In the genomic region with DNA sequence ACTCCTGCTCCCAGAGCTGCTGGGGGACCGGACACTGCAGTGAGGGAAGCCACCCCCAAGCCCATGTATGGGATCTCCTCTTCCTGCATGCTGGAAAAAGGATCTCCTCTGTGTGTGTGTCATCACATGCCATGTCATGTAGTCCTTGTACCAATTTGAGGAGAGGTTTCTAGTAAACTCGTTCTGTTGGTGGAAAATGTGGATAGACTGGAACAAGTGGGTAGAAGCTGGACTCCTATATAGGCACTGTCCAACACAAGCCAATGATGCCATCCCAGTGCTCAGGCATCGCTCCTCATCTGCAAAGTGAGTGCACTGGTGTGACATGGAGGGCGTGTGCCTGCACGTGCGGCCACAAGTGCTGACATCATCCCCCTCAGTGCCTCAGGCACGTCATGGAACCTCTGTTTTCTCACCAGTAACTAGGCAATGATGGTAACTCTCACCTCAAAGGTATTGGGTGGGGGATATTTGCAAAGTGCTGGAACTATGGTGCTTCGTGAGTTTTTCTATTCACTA, we compare ENCODE assay signal across 9 cellular contexts. TPM values are rescaled to one million over a fixed set of nuclear protein-coding genes. Genes with fewer than 3 reads are reported as not detected.
DNase-seq lines count a peak whose midpoint lies in the region; ATAC-seq and TF ChIP-seq lines count a peak whose summit lies in the region.
"Had no signal": no experiment of that assay in that cellular context is flagged by ENCODE, and none has a peak within 500 bp of the region (broad histone marks: within the 10 kb centered on the region; RNA-seq: fewer than 3 reads in every experiment).

No MANE protein-coding gene starts in this region.

- peaks cover 21% of the 10 kb centered on the region for H3K4me1 Mint-ChIP-seq in CD14-positive monocyte
- H3K4me1 Mint-ChIP-seq in effector memory CD8-positive, alpha-beta T cell (ENCODE audit: low read depth in 2 of 2) = peaks cover 22 to 23% of the 10 kb centered on the region in 2 donors

- in situ Hi-C loops in GM18951 (cut with MboI; ENCODE audit: low sequenced_read_pairs, unreplicated experiment) = no loop called here
- in situ Hi-C loops in G401 (cut with HindIII; ENCODE audit: low sequenced_read_pairs) = no loop called here

- peaks cover 11 to 15% of the 10 kb centered on the region in 2 donors for H3K36me3 Mint-ChIP-seq in CD14-positive monocyte
- peaks cover 32% of the 10 kb centered on the region for H3K36me3 Mint-ChIP-seq in effector memory CD8-positive, alpha-beta T cell (ENCODE audit: insufficient read depth)

- peaks cover 0 to 3% (median 0%) of the 10 kb centered on the region in 7 donors for H3K9me3 Mint-ChIP-seq in CD14-positive monocyte
- H3K9me3 Mint-ChIP-seq in effector memory CD8-positive, alpha-beta T cell = no peaks in the 10 kb centered on the region

- H3K27ac Mint-ChIP-seq in CD14-positive monocyte = peak overlapping the region in 6 of 7 donors; percentile 21 to 89 (median 66)
- peak overlapping the region; percentile 97 to 98 for H3K27ac Mint-ChIP-seq in effector memory CD8-positive, alpha-beta T cell

- intact Hi-C loops in CD14-positive monocyte (cut with micrococcal nuclease) = no loop called here

- TF ChIP-seq POLR2A in GM18951 (IDR thresholded peaks at IDR 0.05; ENCODE audit: extremely low read depth, insufficient read depth, insufficient read length) = peak; percentile 41

- TF ChIP-seq CTCF in CD14-positive monocyte (IDR thresholded peaks at IDR 0.05) = no peak

- DNase-seq in CD14-positive monocyte (ENCODE audit: low spot score) (no peak), T-helper 22 cell (ENCODE audit: low read depth) (peak; percentile 65), G401 (ENCODE audit: low spot score) (no peak), GDM1 (lab: John Stamatoyannopoulos, UW) (no peak)
- DNase-seq in effector memory CD8-positive, alpha-beta T cell = peak; percentile 41 to 54 (median 45)

- peak; percentile 89 for ATAC-seq in effector memory CD8-positive, alpha-beta T cell (replicated peaks)
- ATAC-seq in GM21737 (IDR thresholded peaks at IDR 0.05; ENCODE audit: unreplicated experiment) (no peak), HG02884 (IDR thresholded peaks at IDR 0.05; ENCODE audit: unreplicated experiment) (no peak)
- ATAC-seq: Panc1 had no signal

- no peak overlapping the region for H3K4me3 Mint-ChIP-seq in CD14-positive monocyte
- H3K4me3 Mint-ChIP-seq in effector memory CD8-positive, alpha-beta T cell = peak overlapping the region in 1 of 2 donors; percentile 38

- H3K27me3 Mint-ChIP-seq in CD14-positive monocyte (ENCODE audit: low read depth in 3 of 3) = peaks cover 5 to 9% (median 7%) of the 10 kb centered on the region in 3 donors
- no peaks in the 10 kb centered on the region for H3K27me3 Mint-ChIP-seq in effector memory CD8-positive, alpha-beta T cell

RNA-seq across cellular contexts. Expression of gene MYO1G, which starts 19.3 kb away (rescaled TPM):
- polyA plus RNA-seq in CD14-positive monocyte = 100 to 1,000 TPM; 119 to 135 TPM
- 0.37 and 0.98 TPM in 2 replicates for total RNA-seq in G401 (2014; rRNA removed; shearing (Covaris generic))

RNA-seq across cellular contexts. Expression of gene CCM2, which starts 40.5 kb away (rescaled TPM):
- polyA plus RNA-seq in CD14-positive monocyte = 10 to 100 TPM; 38.5 to 51.4 TPM
- total RNA-seq in G401 (2014; rRNA removed; shearing (Covaris generic)) = 30.2 and 34.2 TPM in 2 replicates

Comparison
In these comparisons a context has a peak if more than half of its experiments do, and no peak if none do; other contexts are left out.
1. DNase-seq: peak in T-helper 22 cell (single experiment) and effector memory CD8-positive, alpha-beta T cell (3 of 3); none in CD14-positive monocyte (single experiment), G401 (single experiment) and GDM1 (single experiment).